ENCODE assay signal across 8 cellular contexts in the genomic region with DNA sequence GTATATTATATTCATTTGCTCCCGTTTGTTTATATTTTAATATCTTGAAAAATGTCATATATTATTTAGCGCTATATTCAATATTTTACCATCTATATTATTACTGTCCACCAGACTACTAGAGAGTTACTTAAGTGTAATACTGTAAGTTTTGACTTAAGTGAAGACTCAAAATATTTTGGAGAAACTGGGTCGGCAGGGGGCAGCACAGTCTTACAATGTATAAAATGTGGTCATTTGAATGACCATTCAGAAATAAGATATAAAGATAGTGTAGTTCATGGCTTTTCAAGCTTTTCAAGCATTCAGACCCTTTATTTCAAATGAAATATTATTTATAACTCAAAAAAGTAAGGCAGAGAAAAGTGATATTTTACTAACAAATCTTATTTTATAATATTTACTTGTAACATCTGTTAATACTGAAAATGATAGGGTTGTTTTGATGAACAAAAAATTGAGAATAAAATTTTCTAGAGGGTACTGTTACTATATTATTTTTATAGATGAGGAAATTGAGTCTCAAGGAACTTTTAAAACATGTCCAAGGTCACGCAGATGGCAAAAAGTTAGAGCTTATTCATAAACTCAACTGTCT.
DNase-seq lines count a peak whose midpoint lies in the region; ATAC-seq, FAIRE-seq and TF ChIP-seq lines count a peak whose summit lies in the region.

No MANE protein-coding gene starts in this region.

- H3K27ac ChIP-seq in A549 = no peak overlapping the region

- H3K4me2 ChIP-seq in A549 = no peak overlapping the region

- no peak for TF ChIP-seq POLR2A in A549 (IDR thresholded peaks at IDR 0.05; ENCODE audit: low read length)
- no peak for TF ChIP-seq POLR2A in GM12891 (IDR thresholded peaks at IDR 0.05; ENCODE audit: low read depth, low read length)

- intact Hi-C loops in activated CD4-positive, alpha-beta T cell treated with anti-CD3 and anti-CD28 coated beads, Interleukin-2, amount 10 ng/mL, durations not matched to agents 24 days and 14 days (cut with micrococcal nuclease) = loop anchor here (1.0 kb wide), 2 partner anchors 164 to 168 kb away; no protein-coding TSS in a partner anchor

- H3K9me3 Mint-ChIP-seq in activated CD4-positive, alpha-beta T cell treated with anti-CD3 and anti-CD28 coated beads, Interleukin-2, amount 10 ng/mL, durations not matched to agents 24 days and 14 days = no peaks in the 10 kb centered on the region

- peak; percentile 57 to 75 for DNase-seq in A549 (ENCODE audit: low read depth in 1 of 2, low spot score in 1 of 2)
- peak; percentile 7 for DNase-seq in GM12891 (ENCODE audit: insufficient read length, low spot score)
- peak; percentile 37 for DNase-seq in NCI-H2107 (lab: John Stamatoyannopoulos, UW)
- peak; percentile 80 for DNase-seq in activated CD4-positive, alpha-beta T cell treated with anti-CD3 and anti-CD28 coated beads, Interleukin-2, amount 10 ng/mL, durations not matched to agents 24 days and 14 days
- peak; percentile 44 for DNase-seq in epidermal melanocyte (ENCODE audit: insufficient read length, low spot score)
- peak; percentile 70 for DNase-seq in mucosa of gallbladder (ENCODE audit: low spot score)
- DNase-seq in superior temporal gyrus (ENCODE audit: extremely low spot score) = peak; percentile 91

- CTCF ChIA-PET in A549 (lab: Yijun Ruan, JAX) = interaction anchor here (0.6 to 4.1 kb wide), 23 partner anchors 14 to 1045 kb away, joined by 3 to 75 read pairs (median 3); partner anchors contain the start of gene HHAT

- H3K4me1 Mint-ChIP-seq in activated CD4-positive, alpha-beta T cell treated with anti-CD3 and anti-CD28 coated beads, Interleukin-2, amount 10 ng/mL, durations not matched to agents 24 days and 14 days = no peaks in the 10 kb centered on the region

- peak; percentile 88 to 91 for TF ChIP-seq RAD21 in A549 (conservative IDR thresholded peaks at IDR 0.05 in 1 of 2, IDR thresholded peaks at IDR 0.05 in 1 of 2)

- peaks cover 12% of the 10 kb centered on the region for H3K27me3 Mint-ChIP-seq in activated CD4-positive, alpha-beta T cell treated with anti-CD3 and anti-CD28 coated beads, Interleukin-2, amount 10 ng/mL, durations not matched to agents 24 days and 14 days

- ATAC-seq in A549 = peak; percentile 47 to 71; a peak in 4 of 6 replicates
- ATAC-seq in activated CD4-positive, CD25-positive, alpha-beta regulatory T cell treated with anti-CD3 and anti-CD28 coated beads, Interleukin-2, amount 50 U/mL, for 24 hours = no peak

- WGBS in A549 (ENCODE audit: missing lambda C conversion rate) = 1% methylated on average over 4 of the region's 4 CpGs

- no peaks in the 10 kb centered on the region for H3K9me3 ChIP-seq in A549

- 0 out of 3 replicates have a peak, but pooled peaks cover 3% of the 10 kb centered on the region for H3K4me1 ChIP-seq in A549

- no peak overlapping the region for H3K4me3 Mint-ChIP-seq in activated CD4-positive, alpha-beta T cell treated with anti-CD3 and anti-CD28 coated beads, Interleukin-2, amount 10 ng/mL, durations not matched to agents 24 days and 14 days

- H3K36me3 Mint-ChIP-seq in activated CD4-positive, alpha-beta T cell treated with anti-CD3 and anti-CD28 coated beads, Interleukin-2, amount 10 ng/mL, durations not matched to agents 24 days and 14 days (ENCODE audit: low read depth) = no peaks in the 10 kb centered on the region

- TF ChIP-seq EP300 in A549 (IDR thresholded peaks at IDR 0.05) = no peak

- H3K4me3 ChIP-seq in A549 = no peak overlapping the region

- FAIRE-seq in A549 (lab: Jason Lieb, UNC) (no peak), GM12891 (lab: Jason Lieb, UNC) (no peak)

- H3K27ac Mint-ChIP-seq in activated CD4-positive, alpha-beta T cell treated with anti-CD3 and anti-CD28 coated beads, Interleukin-2, amount 10 ng/mL, durations not matched to agents 24 days and 14 days = no peak overlapping the region

- peak; percentile 84 for TF ChIP-seq CTCF in A549 (IDR thresholded peaks at IDR 0.05)

- POLR2A ChIA-PET in A549 (lab: Yijun Ruan, JAX) = no interaction called here

TF ChIP-seq in A549, 52 proteins besides CTCF, POLR2A, EP300 and RAD21:
- peak; percentile 93 for TF ChIP-seq SMC3 (IDR thresholded peaks at IDR 0.05)
- TF ChIP-seq MAFK (IDR thresholded peaks at IDR 0.05; ENCODE audit: partially characterized antibody) = no peak

TF ChIP-seq in GM12891, 5 proteins besides CTCF, POLR2A, EP300 and RAD21:
- TF ChIP-seq POLR2AphosphoS5 (IDR thresholded peaks at IDR 0.05; ENCODE audit: low read depth, low read length) (no peak), PAX5 (IDR thresholded peaks at IDR 0.05; ENCODE audit: insufficient read depth, low read length, severe bottlenecking) (no peak), SPI1 (IDR thresholded peaks at IDR 0.05; ENCODE audit: low read depth, low read length) (no peak), TAF1 (IDR thresholded peaks at IDR 0.05; ENCODE audit: low read depth, low read length) (no peak), POU2F2 (IDR thresholded peaks at IDR 0.05; ENCODE audit: low read depth, low read length) (no peak)

Comparison
In these comparisons a context has a peak if more than half of its experiments do, and no peak if none do; other contexts are left out.
1. ATAC-seq: peak in A549 (2 of 2); none in activated CD4-positive, CD25-positive, alpha-beta regulatory T cell treated with anti-CD3 and anti-CD28 coated beads, Interleukin-2, amount 50 U/mL, for 24 hours (0 of 2).
2. DNase-seq: peak in every context shown above with its lines; median percentile 91 in superior temporal gyrus; 80 in activated CD4-positive, alpha-beta T cell treated with anti-CD3 and anti-CD28 coated beads, Interleukin-2, amount 10 ng/mL, durations not matched to agents 24 days and 14 days; 70 in mucosa of gallbladder; 66 in A549; 44 in epidermal melanocyte; 37 in NCI-H2107; 7 in GM12891.